Comparison of ENCODE assay signal across 1 cellular context in the genomic region with DNA sequence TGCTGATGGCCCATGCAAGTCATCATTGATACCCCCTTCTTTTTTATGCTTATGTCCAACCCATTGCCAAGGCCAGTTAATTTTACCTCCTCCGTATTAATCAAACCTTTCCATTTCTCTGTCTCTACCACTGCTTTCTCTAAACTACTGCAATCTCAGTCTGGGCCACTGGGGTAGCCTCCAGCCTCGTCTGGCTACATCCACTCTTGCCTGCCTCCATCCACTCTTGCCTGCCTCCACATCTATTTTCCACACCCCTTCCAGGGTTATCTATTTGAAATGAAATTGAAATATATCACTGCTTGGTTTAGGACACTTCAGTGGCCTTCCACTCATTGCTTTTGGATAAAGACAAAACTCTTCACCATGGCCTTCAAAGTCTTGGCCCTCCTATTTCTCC.
TF ChIP-seq lines count a peak whose summit lies in the region.

No MANE protein-coding gene starts in this region.

TF ChIP-seq in GM23338, 12 proteins besides CTCF, POLR2A, EP300 and RAD21 (continued from another document):
- TF ChIP-seq, protein P1, sequence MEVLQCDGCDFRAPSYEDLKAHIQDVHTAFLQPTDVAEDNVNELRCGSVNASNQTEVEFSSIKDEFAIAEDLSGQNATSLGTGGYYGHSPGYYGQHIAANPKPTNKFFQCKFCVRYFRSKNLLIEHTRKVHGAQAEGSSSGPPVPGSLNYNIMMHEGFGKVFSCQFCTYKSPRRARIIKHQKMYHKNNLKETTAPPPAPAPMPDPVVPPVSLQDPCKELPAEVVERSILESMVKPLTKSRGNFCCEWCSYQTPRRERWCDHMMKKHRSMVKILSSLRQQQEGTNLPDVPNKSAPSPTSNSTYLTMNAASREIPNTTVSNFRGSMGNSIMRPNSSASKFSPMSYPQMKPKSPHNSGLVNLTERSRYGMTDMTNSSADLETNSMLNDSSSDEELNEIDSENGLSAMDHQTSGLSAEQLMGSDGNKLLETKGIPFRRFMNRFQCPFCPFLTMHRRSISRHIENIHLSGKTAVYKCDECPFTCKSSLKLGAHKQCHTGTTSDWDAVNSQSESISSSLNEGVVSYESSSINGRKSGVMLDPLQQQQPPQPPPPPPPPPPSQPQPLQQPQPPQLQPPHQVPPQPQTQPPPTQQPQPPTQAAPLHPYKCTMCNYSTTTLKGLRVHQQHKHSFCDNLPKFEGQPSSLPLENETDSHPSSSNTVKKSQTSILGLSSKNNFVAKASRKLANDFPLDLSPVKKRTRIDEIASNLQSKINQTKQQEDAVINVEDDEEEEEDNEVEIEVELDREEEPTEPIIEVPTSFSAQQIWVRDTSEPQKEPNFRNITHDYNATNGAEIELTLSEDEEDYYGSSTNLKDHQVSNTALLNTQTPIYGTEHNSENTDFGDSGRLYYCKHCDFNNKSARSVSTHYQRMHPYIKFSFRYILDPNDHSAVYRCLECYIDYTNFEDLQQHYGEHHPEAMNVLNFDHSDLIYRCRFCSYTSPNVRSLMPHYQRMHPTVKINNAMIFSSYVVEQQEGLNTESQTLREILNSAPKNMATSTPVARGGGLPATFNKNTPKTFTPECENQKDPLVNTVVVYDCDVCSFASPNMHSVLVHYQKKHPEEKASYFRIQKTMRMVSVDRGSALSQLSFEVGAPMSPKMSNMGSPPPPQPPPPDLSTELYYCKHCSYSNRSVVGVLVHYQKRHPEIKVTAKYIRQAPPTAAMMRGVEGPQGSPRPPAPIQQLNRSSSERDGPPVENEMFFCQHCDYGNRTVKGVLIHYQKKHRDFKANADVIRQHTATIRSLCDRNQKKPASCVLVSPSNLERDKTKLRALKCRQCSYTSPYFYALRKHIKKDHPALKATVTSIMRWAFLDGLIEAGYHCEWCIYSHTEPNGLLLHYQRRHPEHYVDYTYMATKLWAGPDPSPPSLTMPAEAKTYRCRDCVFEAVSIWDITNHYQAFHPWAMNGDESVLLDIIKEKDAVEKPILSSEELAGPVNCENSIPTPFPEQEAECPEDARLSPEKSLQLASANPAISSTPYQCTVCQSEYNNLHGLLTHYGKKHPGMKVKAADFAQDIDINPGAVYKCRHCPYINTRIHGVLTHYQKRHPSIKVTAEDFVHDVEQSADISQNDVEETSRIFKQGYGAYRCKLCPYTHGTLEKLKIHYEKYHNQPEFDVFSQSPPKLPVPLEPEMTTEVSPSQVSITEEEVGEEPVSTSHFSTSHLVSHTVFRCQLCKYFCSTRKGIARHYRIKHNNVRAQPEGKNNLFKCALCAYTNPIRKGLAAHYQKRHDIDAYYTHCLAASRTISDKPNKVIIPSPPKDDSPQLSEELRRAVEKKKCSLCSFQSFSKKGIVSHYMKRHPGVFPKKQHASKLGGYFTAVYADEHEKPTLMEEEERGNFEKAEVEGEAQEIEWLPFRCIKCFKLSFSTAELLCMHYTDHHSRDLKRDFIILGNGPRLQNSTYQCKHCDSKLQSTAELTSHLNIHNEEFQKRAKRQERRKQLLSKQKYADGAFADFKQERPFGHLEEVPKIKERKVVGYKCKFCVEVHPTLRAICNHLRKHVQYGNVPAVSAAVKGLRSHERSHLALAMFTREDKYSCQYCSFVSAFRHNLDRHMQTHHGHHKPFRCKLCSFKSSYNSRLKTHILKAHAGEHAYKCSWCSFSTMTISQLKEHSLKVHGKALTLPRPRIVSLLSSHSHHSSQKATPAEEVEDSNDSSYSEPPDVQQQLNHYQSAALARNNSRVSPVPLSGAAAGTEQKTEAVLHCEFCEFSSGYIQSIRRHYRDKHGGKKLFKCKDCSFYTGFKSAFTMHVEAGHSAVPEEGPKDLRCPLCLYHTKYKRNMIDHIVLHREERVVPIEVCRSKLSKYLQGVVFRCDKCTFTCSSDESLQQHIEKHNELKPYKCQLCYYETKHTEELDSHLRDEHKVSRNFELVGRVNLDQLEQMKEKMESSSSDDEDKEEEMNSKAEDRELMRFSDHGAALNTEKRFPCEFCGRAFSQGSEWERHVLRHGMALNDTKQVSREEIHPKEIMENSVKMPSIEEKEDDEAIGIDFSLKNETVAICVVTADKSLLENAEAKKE (CRISPR knock-in tag; IDR thresholded peaks at IDR 0.05) = no peak
- TF ChIP-seq, protein P2, sequence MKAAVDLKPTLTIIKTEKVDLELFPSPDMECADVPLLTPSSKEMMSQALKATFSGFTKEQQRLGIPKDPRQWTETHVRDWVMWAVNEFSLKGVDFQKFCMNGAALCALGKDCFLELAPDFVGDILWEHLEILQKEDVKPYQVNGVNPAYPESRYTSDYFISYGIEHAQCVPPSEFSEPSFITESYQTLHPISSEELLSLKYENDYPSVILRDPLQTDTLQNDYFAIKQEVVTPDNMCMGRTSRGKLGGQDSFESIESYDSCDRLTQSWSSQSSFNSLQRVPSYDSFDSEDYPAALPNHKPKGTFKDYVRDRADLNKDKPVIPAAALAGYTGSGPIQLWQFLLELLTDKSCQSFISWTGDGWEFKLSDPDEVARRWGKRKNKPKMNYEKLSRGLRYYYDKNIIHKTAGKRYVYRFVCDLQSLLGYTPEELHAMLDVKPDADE (IDR thresholded peaks at IDR 0.05) = no peak
- no peak for TF ChIP-seq EZH2phosphoT487 (IDR thresholded peaks at IDR 0.05; ENCODE audit: unreplicated experiment)
- TF ChIP-seq ZNF331 (CRISPR knock-in tag; IDR thresholded peaks at IDR 0.05; ENCODE audit: low read depth) = no peak
- TF ChIP-seq NANOG (IDR thresholded peaks at IDR 0.05; ENCODE audit: borderline replicate concordance) = no peak
- no peak for TF ChIP-seq EZH2 (IDR thresholded peaks at IDR 0.05; ENCODE audit: low read depth, unreplicated experiment)
- no peak for TF ChIP-seq JUNB (IDR thresholded peaks at IDR 0.05; ENCODE audit: unreplicated experiment)
- no peak for TF ChIP-seq POLR2AphosphoS5 (IDR thresholded peaks at IDR 0.05; ENCODE audit: low read depth)
- TF ChIP-seq, protein P3, sequence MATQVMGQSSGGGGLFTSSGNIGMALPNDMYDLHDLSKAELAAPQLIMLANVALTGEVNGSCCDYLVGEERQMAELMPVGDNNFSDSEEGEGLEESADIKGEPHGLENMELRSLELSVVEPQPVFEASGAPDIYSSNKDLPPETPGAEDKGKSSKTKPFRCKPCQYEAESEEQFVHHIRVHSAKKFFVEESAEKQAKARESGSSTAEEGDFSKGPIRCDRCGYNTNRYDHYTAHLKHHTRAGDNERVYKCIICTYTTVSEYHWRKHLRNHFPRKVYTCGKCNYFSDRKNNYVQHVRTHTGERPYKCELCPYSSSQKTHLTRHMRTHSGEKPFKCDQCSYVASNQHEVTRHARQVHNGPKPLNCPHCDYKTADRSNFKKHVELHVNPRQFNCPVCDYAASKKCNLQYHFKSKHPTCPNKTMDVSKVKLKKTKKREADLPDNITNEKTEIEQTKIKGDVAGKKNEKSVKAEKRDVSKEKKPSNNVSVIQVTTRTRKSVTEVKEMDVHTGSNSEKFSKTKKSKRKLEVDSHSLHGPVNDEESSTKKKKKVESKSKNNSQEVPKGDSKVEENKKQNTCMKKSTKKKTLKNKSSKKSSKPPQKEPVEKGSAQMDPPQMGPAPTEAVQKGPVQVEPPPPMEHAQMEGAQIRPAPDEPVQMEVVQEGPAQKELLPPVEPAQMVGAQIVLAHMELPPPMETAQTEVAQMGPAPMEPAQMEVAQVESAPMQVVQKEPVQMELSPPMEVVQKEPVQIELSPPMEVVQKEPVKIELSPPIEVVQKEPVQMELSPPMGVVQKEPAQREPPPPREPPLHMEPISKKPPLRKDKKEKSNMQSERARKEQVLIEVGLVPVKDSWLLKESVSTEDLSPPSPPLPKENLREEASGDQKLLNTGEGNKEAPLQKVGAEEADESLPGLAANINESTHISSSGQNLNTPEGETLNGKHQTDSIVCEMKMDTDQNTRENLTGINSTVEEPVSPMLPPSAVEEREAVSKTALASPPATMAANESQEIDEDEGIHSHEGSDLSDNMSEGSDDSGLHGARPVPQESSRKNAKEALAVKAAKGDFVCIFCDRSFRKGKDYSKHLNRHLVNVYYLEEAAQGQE (IDR thresholded peaks at IDR 0.05; ENCODE audit: unreplicated experiment) = no peak
